In the genomic region with DNA sequence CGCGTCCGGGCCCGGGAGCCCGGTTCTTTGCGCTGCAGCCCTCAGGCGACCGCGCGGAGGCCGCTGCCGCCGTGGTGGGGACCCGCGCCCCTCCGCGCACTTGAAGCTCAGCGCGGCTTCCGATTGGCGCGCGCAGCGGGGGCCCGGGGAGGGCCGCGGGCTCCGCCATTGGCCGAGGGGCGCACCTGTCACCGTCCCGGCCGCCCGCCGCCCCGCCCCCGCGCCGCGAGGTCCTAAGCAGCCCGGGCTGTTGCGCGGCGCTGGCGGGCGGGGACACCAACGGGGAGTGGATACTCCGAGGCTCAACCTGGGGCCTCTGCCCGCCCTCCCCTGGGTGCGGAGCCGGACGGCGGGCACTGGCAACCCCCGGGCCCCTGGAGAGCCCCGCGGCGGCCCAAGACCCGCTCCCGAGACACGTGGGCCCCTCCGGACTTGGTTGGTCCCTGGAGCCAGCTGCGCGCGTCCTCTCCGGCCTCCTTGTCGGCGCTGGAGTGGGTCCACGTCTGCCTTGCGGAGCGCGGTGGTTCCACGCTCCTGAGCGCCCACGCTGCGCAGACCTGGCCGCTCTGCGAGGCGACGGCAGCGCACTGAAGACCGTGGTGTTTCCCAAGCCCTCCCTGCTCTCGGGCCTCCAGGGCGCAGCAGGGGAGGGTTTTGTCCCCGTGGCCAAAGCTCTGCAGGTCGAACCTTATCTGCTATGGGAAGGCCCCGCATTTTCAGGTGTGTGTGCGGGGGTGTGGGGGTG, we compare ENCODE assay signal across 2 cellular contexts.
TF ChIP-seq lines count a peak whose summit lies in the region.

A gene (minus strand): TSS at position 76 of the 745 bp plus-strand sequence. CDS start 313 bp downstream, outside the sequence.

TF ChIP-seq in HCT116, 20 proteins besides CTCF, POLR2A, EP300 and RAD21 (continued from another document):
- TF ChIP-seq, protein P1, sequence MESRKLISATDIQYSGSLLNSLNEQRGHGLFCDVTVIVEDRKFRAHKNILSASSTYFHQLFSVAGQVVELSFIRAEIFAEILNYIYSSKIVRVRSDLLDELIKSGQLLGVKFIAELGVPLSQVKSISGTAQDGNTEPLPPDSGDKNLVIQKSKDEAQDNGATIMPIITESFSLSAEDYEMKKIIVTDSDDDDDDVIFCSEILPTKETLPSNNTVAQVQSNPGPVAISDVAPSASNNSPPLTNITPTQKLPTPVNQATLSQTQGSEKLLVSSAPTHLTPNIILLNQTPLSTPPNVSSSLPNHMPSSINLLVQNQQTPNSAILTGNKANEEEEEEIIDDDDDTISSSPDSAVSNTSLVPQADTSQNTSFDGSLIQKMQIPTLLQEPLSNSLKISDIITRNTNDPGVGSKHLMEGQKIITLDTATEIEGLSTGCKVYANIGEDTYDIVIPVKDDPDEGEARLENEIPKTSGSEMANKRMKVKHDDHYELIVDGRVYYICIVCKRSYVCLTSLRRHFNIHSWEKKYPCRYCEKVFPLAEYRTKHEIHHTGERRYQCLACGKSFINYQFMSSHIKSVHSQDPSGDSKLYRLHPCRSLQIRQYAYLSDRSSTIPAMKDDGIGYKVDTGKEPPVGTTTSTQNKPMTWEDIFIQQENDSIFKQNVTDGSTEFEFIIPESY (IDR thresholded peaks at IDR 0.05; ENCODE audit: extremely low read depth, insufficient replicate concordance, low read length) = no peak
- peak; percentile 68 for TF ChIP-seq YY1 (IDR thresholded peaks at IDR 0.05; ENCODE audit: extremely low read depth, insufficient replicate concordance, low read depth, low read length)
- TF ChIP-seq ZFX (IDR thresholded peaks at IDR 0.05) = peak; percentile 90
- TF ChIP-seq POLR2AphosphoS5 (IDR thresholded peaks at IDR 0.05; ENCODE audit: low read depth, low read length) = peak; percentile 84

TF ChIP-seq in SK-N-SH, 30 proteins besides CTCF, POLR2A, EP300 and RAD21 (continued from another document):
- TF ChIP-seq, protein P2, sequence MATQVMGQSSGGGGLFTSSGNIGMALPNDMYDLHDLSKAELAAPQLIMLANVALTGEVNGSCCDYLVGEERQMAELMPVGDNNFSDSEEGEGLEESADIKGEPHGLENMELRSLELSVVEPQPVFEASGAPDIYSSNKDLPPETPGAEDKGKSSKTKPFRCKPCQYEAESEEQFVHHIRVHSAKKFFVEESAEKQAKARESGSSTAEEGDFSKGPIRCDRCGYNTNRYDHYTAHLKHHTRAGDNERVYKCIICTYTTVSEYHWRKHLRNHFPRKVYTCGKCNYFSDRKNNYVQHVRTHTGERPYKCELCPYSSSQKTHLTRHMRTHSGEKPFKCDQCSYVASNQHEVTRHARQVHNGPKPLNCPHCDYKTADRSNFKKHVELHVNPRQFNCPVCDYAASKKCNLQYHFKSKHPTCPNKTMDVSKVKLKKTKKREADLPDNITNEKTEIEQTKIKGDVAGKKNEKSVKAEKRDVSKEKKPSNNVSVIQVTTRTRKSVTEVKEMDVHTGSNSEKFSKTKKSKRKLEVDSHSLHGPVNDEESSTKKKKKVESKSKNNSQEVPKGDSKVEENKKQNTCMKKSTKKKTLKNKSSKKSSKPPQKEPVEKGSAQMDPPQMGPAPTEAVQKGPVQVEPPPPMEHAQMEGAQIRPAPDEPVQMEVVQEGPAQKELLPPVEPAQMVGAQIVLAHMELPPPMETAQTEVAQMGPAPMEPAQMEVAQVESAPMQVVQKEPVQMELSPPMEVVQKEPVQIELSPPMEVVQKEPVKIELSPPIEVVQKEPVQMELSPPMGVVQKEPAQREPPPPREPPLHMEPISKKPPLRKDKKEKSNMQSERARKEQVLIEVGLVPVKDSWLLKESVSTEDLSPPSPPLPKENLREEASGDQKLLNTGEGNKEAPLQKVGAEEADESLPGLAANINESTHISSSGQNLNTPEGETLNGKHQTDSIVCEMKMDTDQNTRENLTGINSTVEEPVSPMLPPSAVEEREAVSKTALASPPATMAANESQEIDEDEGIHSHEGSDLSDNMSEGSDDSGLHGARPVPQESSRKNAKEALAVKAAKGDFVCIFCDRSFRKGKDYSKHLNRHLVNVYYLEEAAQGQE (IDR thresholded peaks at IDR 0.05; ENCODE audit: low read depth, low read length) = no peak
- TF ChIP-seq TAF1 (IDR thresholded peaks at IDR 0.05; ENCODE audit: borderline replicate concordance, low read depth, low read length) = no peak
- no peak for TF ChIP-seq JUND (IDR thresholded peaks at IDR 0.05)
- TF ChIP-seq, protein P3, sequence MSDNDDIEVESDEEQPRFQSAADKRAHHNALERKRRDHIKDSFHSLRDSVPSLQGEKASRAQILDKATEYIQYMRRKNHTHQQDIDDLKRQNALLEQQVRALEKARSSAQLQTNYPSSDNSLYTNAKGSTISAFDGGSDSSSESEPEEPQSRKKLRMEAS (IDR thresholded peaks at IDR 0.05; ENCODE audit: low read depth) = no peak
